9 cellular contexts compared by ENCODE assay signal in genomic region chr10:104254493-104255243, GRCh38. TPM values are rescaled to one million over a fixed set of nuclear protein-coding genes. Genes with fewer than 3 reads are reported as not detected.
A peak's percentile ranks its signal among the peaks of the same experiment; 100 is the strongest.
DNase-seq lines count a peak whose midpoint lies in the region; ATAC-seq, FAIRE-seq and TF ChIP-seq lines count a peak whose summit lies in the region.
"Had no signal": no experiment of that assay in that cellular context is flagged by ENCODE, and none has a peak within 500 bp of the region (broad histone marks: within the 10 kb centered on the region; RNA-seq: fewer than 3 reads in every experiment).

GSTO1 (plus strand) TSS chr10:104254892; CDS start chr10:104254929, 37 bp downstream.

- H3K36me3 ChIP-seq in BLaER1 (peaks cover 25% of the 10 kb centered on the region), RWPE2 (ENCODE audit: low read depth) (peaks cover 35% of the 10 kb centered on the region), transverse colon (peaks cover 0 to 18% (median 6%) of the 10 kb centered on the region in 4 donors)

- in situ Hi-C loops in transverse colon (cut with MboI; ENCODE audit: low pct_ligation_motif_present in 1 of 4, low pct_unique_long_range_greater_than_20kb in 1 of 4, low sequenced_read_pairs in 3 of 4): no loop called here

- H3K9ac ChIP-seq in BLaER1: peak within 1 kb of the TSS; percentile 92

- TF ChIP-seq CTCF in RWPE2 (IDR thresholded peaks at IDR 0.05; ENCODE audit: poor library complexity, severe bottlenecking) (no peak), foreskin fibroblast (IDR thresholded peaks at IDR 0.05; ENCODE audit: low read depth, low read length) (no peak), nephron (IDR thresholded peaks at IDR 0.05; ENCODE audit: unreplicated experiment in 3 of 3) (no peak), transverse colon (IDR thresholded peaks at IDR 0.05) (peak in 1 of 5 experiments; percentile 6)

- no peaks in the 10 kb centered on the region for H3K27me3 Mint-ChIP-seq in nephron (ENCODE audit: low read depth)

- peak within 1 kb of the TSS; percentile 83 to 95 (median 93) for H3K27ac Mint-ChIP-seq in nephron

- TF ChIP-seq POLR2A in transverse colon (IDR thresholded peaks at IDR 0.05): peak; percentile 82

- peaks cover 13% of the 10 kb centered on the region for H3K36me3 Mint-ChIP-seq in nephron (ENCODE audit: low read depth)

- DNase-seq in GM19239 (ENCODE audit: insufficient read length, low spot score) (peak; percentile 53), RWPE2 (ENCODE audit: low spot score) (peak; percentile 70), foreskin fibroblast (peak; percentile 83 to 95), transverse colon (peak; percentile 82)
- peak; percentile 28 for DNase-seq in activated gamma-delta T cell treated with anti-CD3 and anti-CD28 coated beads, Interleukin-2, amount 50 U/mL, for 16 hours (ENCODE audit: low read depth)

- H3K4me3 ChIP-seq in BLaER1 (peak within 1 kb of the TSS; percentile 95), RWPE2 (ENCODE audit: severe bottlenecking) (peak within 1 kb of the TSS; percentile 63), foreskin fibroblast (ENCODE audit: low read depth in 1 of 2, low read length in 2 of 2) (peak within 1 kb of the TSS; percentile 70 to 90), transverse colon (peak within 1 kb of the TSS; percentile 62 to 90 (median 80))

- 1% methylated on average over 45 of the region's 63 CpGs; no CpG with 5 or more reads in 1 of the 2 donors for WGBS in transverse colon (ENCODE audit: low coverage in 1 of 2), 2 donors

- intact Hi-C loops in transverse colon (cut with DNase I; ENCODE audit: low total_unique reads): no loop called here

- ATAC-seq in HG03432 (IDR thresholded peaks at IDR 0.05; ENCODE audit: unreplicated experiment): peak; percentile 88
- peak; percentile 75 for ATAC-seq in RWPE2 (ENCODE audit: low read depth)

- peak within 1 kb of the TSS; percentile 82 for H3K4me2 ChIP-seq in BLaER1

- H3K27me3 ChIP-seq in BLaER1 (no peaks in the 10 kb centered on the region), RWPE2 (ENCODE audit: insufficient read depth, poor library complexity, severe bottlenecking) (no peaks in the 10 kb centered on the region), transverse colon (no peaks in the 10 kb centered on the region)

- no peaks in the 10 kb centered on the region for H3K9me3 Mint-ChIP-seq in nephron

- H3K4me3 Mint-ChIP-seq in nephron: peak within 1 kb of the TSS; percentile 92 to 98 (median 93)

- no peak for TF ChIP-seq EP300 in transverse colon (IDR thresholded peaks at IDR 0.05; ENCODE audit: low read depth)

- peaks cover 21% of the 10 kb centered on the region for H3K4me1 Mint-ChIP-seq in nephron

- H3K4me1 ChIP-seq in BLaER1 (peaks cover 33% of the 10 kb centered on the region), RWPE2 (ENCODE audit: insufficient read depth, poor library complexity, severe bottlenecking) (peaks cover 38% of the 10 kb centered on the region), transverse colon (peaks cover 8 to 56% (median 23%) of the 10 kb centered on the region in 4 donors)

- peak; percentile 81 for FAIRE-seq in GM19239 (lab: Jason Lieb, UNC)
- FAIRE-seq: TTC549 had no signal

- peak within 1 kb of the TSS; percentile 95 for H3K27ac ChIP-seq in BLaER1
- H3K27ac ChIP-seq in RWPE2 (ENCODE audit: poor library complexity, severe bottlenecking): peak within 1 kb of the TSS; percentile 90
- H3K27ac ChIP-seq in transverse colon: peak within 1 kb of the TSS; percentile 95 to 99 (median 96)

- H4K20me1 ChIP-seq in BLaER1: peaks cover 25% of the 10 kb centered on the region; the same call in 1 of the 2 replicates

- H3K9me3 ChIP-seq in BLaER1: no peaks in the 10 kb centered on the region
- H3K9me3 ChIP-seq in RWPE2 (ENCODE audit: severe bottlenecking): no peaks in the 10 kb centered on the region
- H3K9me3 ChIP-seq in transverse colon: no peaks in the 10 kb centered on the region

RNA-seq across cellular contexts. Expression of gene GSTO1, which starts in this region (rescaled TPM):
- total RNA-seq in transverse colon: 10 to 100 TPM; 21.3 to 66.2 (median 45.9) TPM

Comparison
In these comparisons a context has a peak if more than half of its experiments do, and no peak if none do; other contexts are left out.
1. Peak in every context shown above with its lines: DNase-seq, ATAC-seq, H3K4me3 ChIP-seq and H3K27ac ChIP-seq.
2. DNase-seq: peak in every context shown above with its lines; median percentile 89 in foreskin fibroblast; 82 in transverse colon; 70 in RWPE2; 53 in GM19239; 28 in activated gamma-delta T cell treated with anti-CD3 and anti-CD28 coated beads, Interleukin-2, amount 50 U/mL, for 16 hours.